Comparison of ENCODE assay signal across 8 cellular contexts in genomic region chr17:15847447-15848213, GRCh38.
DNase-seq lines count a peak whose midpoint lies in the region; ATAC-seq and TF ChIP-seq lines count a peak whose summit lies in the region.
"Not testable (repeated sequence)": the region's sequence is repeated elsewhere in the genome, so short reads cannot be mapped to it uniquely, and the experiment has no call there.

No MANE protein-coding gene starts in this region.

- not testable (repeated sequence) for TF ChIP-seq CTCF in AG04450 (IDR thresholded peaks at IDR 0.05; ENCODE audit: low read depth, low read length); adrenal gland (IDR thresholded peaks at IDR 0.05); endodermal cell (conservative IDR thresholded peaks at IDR 0.05); heart left ventricle (IDR thresholded peaks at IDR 0.05); liver (IDR thresholded peaks at IDR 0.05; ENCODE audit: low read depth, low read length, missing input control)

- DNase-seq in AG04450 (ENCODE audit: low read depth, low spot score) (peak; percentile 8), skeletal muscle cell (ENCODE audit: low read depth) (peak; percentile 44)
- not testable (repeated sequence) for DNase-seq in adrenal gland, endodermal cell, heart left ventricle

- not testable (repeated sequence) for H3K4me3 Mint-ChIP-seq in endodermal cell

- H3K4me1 Mint-ChIP-seq in endodermal cell, result not testable (repeated sequence)

- CTCF ChIA-PET in AG04450 (lab: Charles Lee), result not testable (repeated sequence)

- H3K4me1 ChIP-seq in adrenal gland (replicated peaks in 1 of 2); endodermal cell (ENCODE audit: control insufficient read depth, insufficient read depth, low read length); heart left ventricle; liver (ENCODE audit: control insufficient read depth in 4 of 4, insufficient read depth in 4 of 4, low read length in 3 of 4): not testable (repeated sequence)

- not testable (repeated sequence) for H3K9ac ChIP-seq in endodermal cell (ENCODE audit: extremely low read depth, low read length, poor library complexity, severe bottlenecking); liver (ENCODE audit: low read depth in 1 of 2, low read length in 2 of 2)

- H3K27ac Mint-ChIP-seq in endodermal cell, result peak overlapping the region; percentile 44

- H3K36me3 ChIP-seq in adrenal gland (replicated peaks in 1 of 2); endodermal cell (ENCODE audit: control insufficient read depth, insufficient read depth, low read length); heart left ventricle; liver (ENCODE audit: control insufficient read depth in 4 of 4, insufficient read depth in 3 of 4, low read depth in 1 of 4, low read length in 3 of 4): not testable (repeated sequence)

- not testable (repeated sequence) for H3K27me3 ChIP-seq in AG04450 (ENCODE audit: control insufficient read depth, insufficient read depth, low read length); adrenal gland; endodermal cell (ENCODE audit: control insufficient read depth, insufficient read depth, low read length, poor library complexity, severe bottlenecking); heart left ventricle; liver (ENCODE audit: control insufficient read depth in 4 of 4, insufficient read depth in 4 of 4, low read length in 3 of 4)

- intact Hi-C loops in adrenal gland (cut with DNase I); heart left ventricle (cut with DNase I): not testable (repeated sequence)

- WGBS in adrenal gland, 4 donors, result 24 to 47% (median 29%) methylated on average over 3 to 5 of the region's 5 CpGs
- WGBS in endodermal cell (ENCODE audit: insufficient coverage in 1 of 2, insufficient read length in 1 of 2), 2 experiments, result 100% methylated on average over 1 of the region's 5 CpGs; no CpG with 5 or more reads in 1 of the 2 experiments
- WGBS in heart left ventricle, 4 donors, result 42 to 62% (median 50%) methylated on average over 4 to 5 of the region's 5 CpGs
- WGBS in liver, result 19% methylated on average over 4 of the region's 5 CpGs

- not testable (repeated sequence) for H3K36me3 Mint-ChIP-seq in endodermal cell (ENCODE audit: low read depth)

- POLR2A ChIA-PET in AG04450 (lab: Yijun Ruan, JAX), result not testable (repeated sequence)

- H3K27ac ChIP-seq in AG04450 (ENCODE audit: low read depth, low read length), result peak overlapping the region; percentile 47
- peak overlapping the region; percentile 41 to 84 (median 75) for H3K27ac ChIP-seq in adrenal gland
- not testable (repeated sequence) for H3K27ac ChIP-seq in endodermal cell (ENCODE audit: low read depth, low read length)
- H3K27ac ChIP-seq in heart left ventricle, result peak overlapping the region in 8 of 12 donors; percentile 31 to 73 (median 46)
- peak overlapping the region in 1 of 2 donors; percentile 46 for H3K27ac ChIP-seq in liver (ENCODE audit: low read depth in 1 of 2, low read length in 2 of 2)

- peak; percentile 72 for ATAC-seq in GM19463 (IDR thresholded peaks at IDR 0.05; ENCODE audit: unreplicated experiment)
- ATAC-seq in HG03460 (IDR thresholded peaks at IDR 0.05; ENCODE audit: unreplicated experiment), result peak; percentile 57
- peak; percentile 73 to 93 (median 82) for ATAC-seq in heart left ventricle

- not testable (repeated sequence) for TF ChIP-seq POLR2A in adrenal gland (IDR thresholded peaks at IDR 0.05); heart left ventricle (IDR thresholded peaks at IDR 0.05)

- H3K27me3 Mint-ChIP-seq in endodermal cell (ENCODE audit: insufficient read depth), result not testable (repeated sequence)

- not testable (repeated sequence) for H3K9me3 Mint-ChIP-seq in endodermal cell

- not testable (repeated sequence) for H3K9me3 ChIP-seq in AG04450 (ENCODE audit: control insufficient read depth, insufficient read depth, low read length); adrenal gland (replicated peaks in 1 of 3); endodermal cell (ENCODE audit: control insufficient read depth, low read length); heart left ventricle; liver (ENCODE audit: control insufficient read depth in 4 of 4, low read length in 3 of 4)

- not testable (repeated sequence) for TF ChIP-seq RAD21 in liver (IDR thresholded peaks at IDR 0.05)

- H3K4me3 ChIP-seq in AG04450 (ENCODE audit: low read depth, low read length); adrenal gland; endodermal cell (ENCODE audit: low read length); heart left ventricle; liver (ENCODE audit: low read depth in 1 of 3, low read length in 3 of 3); skeletal muscle cell (ENCODE audit: low read depth, low read length): not testable (repeated sequence)

TF ChIP-seq in liver, 16 proteins besides CTCF, POLR2A, EP300 and RAD21:
- TF ChIP-seq RXRA (IDR thresholded peaks at IDR 0.05) (peak; percentile 47 to 71), MAX (IDR thresholded peaks at IDR 0.05) (peak; percentile 15), JUND (IDR thresholded peaks at IDR 0.05) (peak in 1 of 2 donors; percentile 28), SP1 (IDR thresholded peaks at IDR 0.05) (peak; percentile 21), FOXA2 (IDR thresholded peaks at IDR 0.05) (peak; percentile 8), HNF4A (conservative IDR thresholded peaks at IDR 0.05) (peak; percentile 45 to 50)
